Comparison of ENCODE assay signal across 20 cellular contexts in the genomic region with DNA sequence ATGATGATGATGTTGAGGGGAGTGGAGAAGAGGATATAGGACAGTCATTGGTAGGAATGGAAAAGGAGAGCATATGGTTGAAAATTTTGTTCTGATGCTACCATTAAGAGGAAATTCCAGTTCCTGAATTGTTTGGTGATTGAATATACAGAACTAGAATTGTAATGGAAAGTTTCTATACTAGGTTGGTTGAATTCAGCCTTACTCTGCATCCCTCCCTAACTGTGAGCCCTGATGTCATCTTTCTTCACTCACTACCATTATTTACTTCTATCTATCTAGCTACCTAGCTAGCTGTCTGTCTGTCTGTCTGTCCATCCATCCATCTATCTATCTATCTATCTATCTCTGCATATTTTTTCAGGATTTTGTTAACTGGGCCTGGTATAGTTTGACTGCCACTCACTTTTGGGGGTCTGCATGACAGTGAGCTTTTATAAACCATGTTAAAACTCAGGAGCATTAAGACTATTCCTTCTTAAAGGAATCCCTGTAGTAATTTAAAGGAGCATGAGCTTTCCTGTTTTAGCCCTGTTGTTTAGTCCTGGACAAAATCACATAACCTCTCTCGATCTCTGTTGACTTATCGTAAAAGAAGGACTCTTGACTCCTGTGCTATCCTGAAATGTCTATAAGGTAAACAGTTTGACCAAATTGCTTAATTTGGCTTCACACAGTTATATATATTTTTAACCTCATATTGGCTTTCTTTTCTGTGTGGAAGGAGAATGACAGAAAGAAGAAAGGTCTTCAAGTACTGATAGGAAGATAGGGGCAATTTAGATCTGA.
A peak's percentile ranks its signal among the peaks of the same experiment; 100 is the strongest.
DNase-seq lines count a peak whose midpoint lies in the region; ATAC-seq and TF ChIP-seq lines count a peak whose summit lies in the region.
"Had no signal": no experiment of that assay in that cellular context is flagged by ENCODE, and none has a peak within 500 bp of the region (broad histone marks: within the 10 kb centered on the region; RNA-seq: fewer than 3 reads in every experiment).

No MANE protein-coding gene starts in this region.

- peaks cover 8% of the 10 kb centered on the region for H3K36me3 ChIP-seq in A673 (ENCODE audit: insufficient read depth, low read length, poor library complexity, severe bottlenecking)
- H3K36me3 ChIP-seq in left lung: no peaks in the 10 kb centered on the region
- H3K36me3 ChIP-seq in osteoblast (ENCODE audit: insufficient read depth, low read length): no peaks in the 10 kb centered on the region
- H3K36me3 ChIP-seq in tibial artery: peaks cover 0 to 5% (median 0%) of the 10 kb centered on the region in 3 donors
- H3K36me3 ChIP-seq: MG63 had no signal

- POLR2A ChIA-PET in activated CD4-positive, alpha-beta T cell treated with anti-CD3 and anti-CD28 coated beads for 36 hours (lab: Charles Lee): no interaction called here
- POLR2A ChIA-PET in A673 (lab: Charles Lee; ENCODE audit: low non-redundant PET): interaction anchor here (0.7 kb wide), 1 partner anchor 422 kb away, joined by 3 read pairs; no protein-coding TSS in a partner anchor

- ATAC-seq in activated CD4-positive, alpha-beta T cell treated with anti-CD3 and anti-CD28 coated beads for 36 hours: no peak
- no peak for ATAC-seq in T-helper 17 cell
- peak; percentile 66 for ATAC-seq in left lung

- no peak overlapping the region for H3K4me3 Mint-ChIP-seq in activated CD4-positive, alpha-beta T cell treated with anti-CD3 and anti-CD28 coated beads for 36 hours
- no peak overlapping the region for H3K4me3 Mint-ChIP-seq in T-helper 17 cell
- H3K4me3 Mint-ChIP-seq: H9 had no signal

- no peaks in the 10 kb centered on the region for H4K20me1 ChIP-seq in osteoblast (ENCODE audit: insufficient read depth, low read length)
- H4K20me1 ChIP-seq: BLaER1 treated with 17β-estradiol and CSF1 and Interleukin-3, amounts not matched to agents 10 nM and 100 nM had no signal

- peak overlapping the region; percentile 59 for H3K27ac ChIP-seq in A673 (ENCODE audit: low read depth, low read length, poor library complexity, severe bottlenecking)
- no peak overlapping the region for H3K27ac ChIP-seq in left lung
- H3K27ac ChIP-seq in osteoblast (ENCODE audit: low read depth, low read length): no peak overlapping the region
- H3K27ac ChIP-seq in tibial artery: no peak overlapping the region
- H3K27ac ChIP-seq: BLaER1 treated with 17β-estradiol and CSF1 and Interleukin-3, amounts not matched to agents 10 nM and 100 nM had no signal

- H3K4me3 ChIP-seq in A673 (ENCODE audit: low read depth, low read length, poor library complexity, severe bottlenecking) (no peak overlapping the region), left lung (no peak overlapping the region), osteoblast (ENCODE audit: insufficient read depth, low read length) (no peak overlapping the region), tibial artery (no peak overlapping the region)
- H3K4me3 ChIP-seq: BLaER1 treated with 17β-estradiol and CSF1 and Interleukin-3, amounts not matched to agents 10 nM and 100 nM; MG63 had no signal

- peaks cover 54% of the 10 kb centered on the region for H3K4me1 Mint-ChIP-seq in activated CD4-positive, alpha-beta T cell treated with anti-CD3 and anti-CD28 coated beads for 36 hours
- H3K4me1 Mint-ChIP-seq in T-helper 17 cell: peaks cover 44% of the 10 kb centered on the region

- peak overlapping the region; percentile 14 for H3K27ac Mint-ChIP-seq in activated CD4-positive, alpha-beta T cell treated with anti-CD3 and anti-CD28 coated beads for 36 hours
- H3K27ac Mint-ChIP-seq in T-helper 17 cell: peak overlapping the region; percentile 72
- H3K27ac Mint-ChIP-seq: H9 had no signal

- intact Hi-C loops in activated CD4-positive, alpha-beta T cell treated with anti-CD3 and anti-CD28 coated beads for 36 hours (cut with DNase I, micrococcal nuclease): no loop called here
- intact Hi-C loops in A673 (cut with micrococcal nuclease; ENCODE audit: unreplicated experiment): loop anchor here (5.0 kb wide), 1 partner anchor 421 kb away; the partner anchor contains the start of gene MED23
- intact Hi-C loops in left lung (cut with DNase I): no loop called here
- intact Hi-C loops in tibial artery (cut with DNase I; ENCODE audit: low total_unique reads): no loop called here

- BruUV-seq in A673 (replicated peaks; lab: Mats Ljungman, UMichigan): no TSS peak

- CTCF ChIA-PET in activated CD4-positive, alpha-beta T cell treated with anti-CD3 and anti-CD28 coated beads for 36 hours (lab: Charles Lee): interaction anchor here (1.8 kb wide), 1 partner anchor 8 kb away, joined by 6 read pairs; no protein-coding TSS in a partner anchor
- CTCF ChIA-PET in A673 (lab: Charles Lee): no interaction called here

- no peaks in the 10 kb centered on the region for H3K27me3 Mint-ChIP-seq in activated CD4-positive, alpha-beta T cell treated with anti-CD3 and anti-CD28 coated beads for 36 hours
- H3K27me3 Mint-ChIP-seq in T-helper 17 cell: no peaks in the 10 kb centered on the region

- H2AFZ ChIP-seq in osteoblast (ENCODE audit: low read length): no peak overlapping the region

- TF ChIP-seq CTCF in A673 (conservative IDR thresholded peaks at IDR 0.05; ENCODE audit: low read depth, low read length) (no peak), left lung (IDR thresholded peaks at IDR 0.05) (no peak), osteoblast (IDR thresholded peaks at IDR 0.05; ENCODE audit: extremely low read depth, low read depth, low read length) (no peak), tibial artery (IDR thresholded peaks at IDR 0.05) (no peak)

- no peaks in the 10 kb centered on the region for H3K79me2 ChIP-seq in osteoblast (ENCODE audit: insufficient read depth, low read length)

- H3K36me3 Mint-ChIP-seq in activated CD4-positive, alpha-beta T cell treated with anti-CD3 and anti-CD28 coated beads for 36 hours (ENCODE audit: low read depth): peaks cover 9% of the 10 kb centered on the region
- H3K36me3 Mint-ChIP-seq in T-helper 17 cell (ENCODE audit: low read depth): peaks cover 6% of the 10 kb centered on the region

- in situ Hi-C loops in KBM-7 (cut with MboI; ENCODE audit: low pct_unique_long_range_greater_than_20kb, low sequenced_read_pairs): no loop called here

- H3K9me3 ChIP-seq in A673 (ENCODE audit: low read depth, low read length, poor library complexity, severe bottlenecking) (no peaks in the 10 kb centered on the region), T-helper 17 cell (ENCODE audit: control insufficient read depth, low read length, poor library complexity, severe bottlenecking) (no peaks in the 10 kb centered on the region), left lung (no peaks in the 10 kb centered on the region), osteoblast (ENCODE audit: low read depth, low read length) (no peaks in the 10 kb centered on the region), tibial artery (no peaks in the 10 kb centered on the region)
- H3K9me3 ChIP-seq: Caco-2, MG63 had no signal

- H3K9me3 Mint-ChIP-seq in activated CD4-positive, alpha-beta T cell treated with anti-CD3 and anti-CD28 coated beads for 36 hours (ENCODE audit: low read depth): peaks cover 6% of the 10 kb centered on the region
- H3K9me3 Mint-ChIP-seq: H9 had no signal

- no peak overlapping the region for H3K4me2 ChIP-seq in osteoblast (ENCODE audit: insufficient read depth, low read length)

- DNase-seq in activated CD4-positive, alpha-beta T cell treated with anti-CD3 and anti-CD28 coated beads for 36 hours: no peak
- DNase-seq in activated CD4-positive, alpha-beta T cell treated with anti-CD3 and anti-CD28 coated beads for 1 hour: no peak
- DNase-seq in A673 (ENCODE audit: low spot score) (no peak), T-helper 17 cell (no peak), left lung (no peak), osteoblast (ENCODE audit: insufficient read length, low spot score, missing footprints) (no peak), tibial artery (no peak), KBM-7 (no peak)
- DNase-seq: 8988T, Caco-2, DMS79 treated with DMSO at 0.1 percent for 48 hours, H9, MG63, NCI-H1105, NCI-H187 treated with DMSO at 0.1 percent for 48 hours, NCI-H2171, NCI-H446 treated with DMSO at 0.1 percent for 48 hours, NCI-H82, SIG-M5 had no signal

- H3K27me3 ChIP-seq in A673 (replicated peaks; ENCODE audit: insufficient read depth, low read depth, low read length, poor library complexity) (no peaks in the 10 kb centered on the region), left lung (no peaks in the 10 kb centered on the region), osteoblast (ENCODE audit: insufficient read depth, low read length) (no peaks in the 10 kb centered on the region), tibial artery (no peaks in the 10 kb centered on the region)
- H3K27me3 ChIP-seq: BLaER1 treated with 17β-estradiol and CSF1 and Interleukin-3, amounts not matched to agents 10 nM and 100 nM; MG63 had no signal

- H3K4me1 ChIP-seq in A673 (ENCODE audit: insufficient read depth, low read length, poor library complexity, severe bottlenecking) (peaks cover 62% of the 10 kb centered on the region), left lung (no peaks in the 10 kb centered on the region), osteoblast (ENCODE audit: insufficient read depth, low read length) (no peaks in the 10 kb centered on the region), tibial artery (no peaks in the 10 kb centered on the region)
- H3K4me1 ChIP-seq: Caco-2 had no signal
